10 cellular contexts compared by ENCODE assay signal in genomic region chr4:14916554-14917304, GRCh38.
DNase-seq lines count a peak whose midpoint lies in the region; ATAC-seq and TF ChIP-seq lines count a peak whose summit lies in the region.
"Had no signal": no experiment of that assay in that cellular context is flagged by ENCODE, and none has a peak within 500 bp of the region (broad histone marks: within the 10 kb centered on the region; RNA-seq: fewer than 3 reads in every experiment).

No MANE protein-coding gene starts in this region.

- no peak for TF ChIP-seq POLR2A in tibial nerve (IDR thresholded peaks at IDR 0.05)
- TF ChIP-seq POLR2A in vagina (IDR thresholded peaks at IDR 0.05): no peak

- no peaks in the 10 kb centered on the region for H3K27me3 ChIP-seq in lower lobe of right lung (ENCODE audit: low read depth)
- H3K27me3 ChIP-seq in tibial nerve: no peaks in the 10 kb centered on the region
- H3K27me3 ChIP-seq in vagina: no peaks in the 10 kb centered on the region

- TF ChIP-seq EP300 in tibial nerve (IDR thresholded peaks at IDR 0.05): no peak

- H3K9me3 ChIP-seq in lower lobe of right lung (no peaks in the 10 kb centered on the region), tibial nerve (no peaks in the 10 kb centered on the region), vagina (no peaks in the 10 kb centered on the region)

- intact Hi-C loops in lower lobe of right lung (cut with DNase I): loop anchor here (10.0 kb wide), 1 partner anchor 92 kb away; no protein-coding TSS in a partner anchor
- intact Hi-C loops in vagina (cut with DNase I): no loop called here

- no peaks in the 10 kb centered on the region for H3K4me1 ChIP-seq in lower lobe of right lung
- no peaks in the 10 kb centered on the region for H3K4me1 ChIP-seq in tibial nerve
- no peaks in the 10 kb centered on the region for H3K4me1 ChIP-seq in vagina

- H3K4me3 ChIP-seq in lower lobe of right lung (no peak overlapping the region), tibial nerve (no peak overlapping the region), vagina (no peak overlapping the region)

- DNase-seq in DMS53 treated with DMSO at 0.1 percent for 48 hours (lab: John Stamatoyannopoulos, UW; ENCODE audit: unreplicated experiment) (peak; percentile 21), HT1080 (ENCODE audit: low read depth) (peak; percentile 96), dermis microvascular lymphatic vessel endothelial cell (ENCODE audit: low read depth in 2 of 2) (peak; percentile 7 to 42), lower lobe of right lung (no peak), tibial nerve (ENCODE audit: low spot score in 2 of 2) (no peak), vagina (ENCODE audit: extremely low spot score in 2 of 2) (no peak)
- no peak for DNase-seq in stimulated activated CD8-positive, alpha-beta memory T cell treated with anti-CD3 and anti-CD28 coated beads, Interleukin-4, amount 100 ng/mL, for 48 hours
- DNase-seq: activated effector memory CD4-positive, alpha-beta T cell treated with Interleukin-2 at 50 U/mL for 16 hours; NK-92 treated with Interleukin-12 subunit alpha and Interleukin-12 subunit beta, amount 100 ng/mL, for 24 hours had no signal

- 47 to 64% methylated on average over 7 of the region's 7 CpGs for WGBS in tibial nerve, 2 donors

- TF ChIP-seq CTCF in lower lobe of right lung (IDR thresholded peaks at IDR 0.05): no peak
- TF ChIP-seq CTCF in tibial nerve (IDR thresholded peaks at IDR 0.05): no peak
- TF ChIP-seq CTCF in vagina (IDR thresholded peaks at IDR 0.05): no peak

- H3K36me3 ChIP-seq in lower lobe of right lung (no peaks in the 10 kb centered on the region), tibial nerve (no peaks in the 10 kb centered on the region), vagina (no peaks in the 10 kb centered on the region)

- peak; percentile 56 for ATAC-seq in lower lobe of right lung
- ATAC-seq in HG03521 (IDR thresholded peaks at IDR 0.05; ENCODE audit: unreplicated experiment): no peak

- no peak overlapping the region for H3K27ac ChIP-seq in lower lobe of right lung
- H3K27ac ChIP-seq in tibial nerve: no peak overlapping the region
- no peak overlapping the region for H3K27ac ChIP-seq in vagina

Comparison
In these comparisons a context has a peak if more than half of its experiments do, and no peak if none do; other contexts are left out.
1. DNase-seq: peak in DMS53 treated with DMSO at 0.1 percent for 48 hours (single experiment), HT1080 (single experiment) and dermis microvascular lymphatic vessel endothelial cell (2 of 2); none in lower lobe of right lung (single experiment), tibial nerve (0 of 2), vagina (0 of 2) and stimulated activated CD8-positive, alpha-beta memory T cell treated with anti-CD3 and anti-CD28 coated beads, Interleukin-4, amount 100 ng/mL, for 48 hours (single experiment).